Comparison of ENCODE assay signal across 33 cellular contexts in the genomic region with DNA sequence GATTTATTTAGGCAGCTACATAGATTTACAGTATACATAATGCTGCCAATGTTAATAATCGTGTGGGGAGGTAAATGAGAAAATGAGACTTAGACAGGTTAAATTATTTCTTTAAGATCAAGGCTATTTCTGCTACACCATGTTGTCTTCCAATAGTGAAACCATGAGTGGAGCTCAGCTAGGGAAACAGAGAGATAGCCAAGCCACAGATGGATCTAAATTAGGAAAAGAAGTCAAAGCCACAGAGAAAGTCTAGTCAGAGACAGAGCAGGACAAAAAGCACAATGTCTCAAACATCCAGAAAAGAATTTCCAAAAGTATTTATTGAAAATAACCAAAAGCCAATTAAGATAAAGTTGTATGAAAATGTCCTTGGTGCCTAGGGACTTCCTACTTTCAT.
"Had no signal": no experiment of that assay in that cellular context is flagged by ENCODE, and none has a peak within 500 bp of the region (broad histone marks: within the 10 kb centered on the region; RNA-seq: fewer than 3 reads in every experiment).

No MANE protein-coding gene starts in this region.

- H3K36me3 ChIP-seq: adrenal gland, brain microvascular endothelial cell, breast epithelium had no signal

- FAIRE-seq: astrocyte, colon, TTC549 had no signal

- H3K27ac ChIP-seq: adrenal gland, body of pancreas, brain microvascular endothelial cell, breast epithelium, VCaP had no signal

- H3K27me3 ChIP-seq: adrenal gland, body of pancreas, brain microvascular endothelial cell, breast epithelium had no signal

- DNase-seq: activated B cell treated with CpG ODN at 0.5 μM for 24 hours; activated CD4-positive, alpha-beta memory T cell treated with anti-CD3 and anti-CD28 coated beads for 36 hours; activated CD4-positive, alpha-beta T cell treated with anti-CD3 and anti-CD28 coated beads for 4 hours; activated CD4-positive, alpha-beta T cell treated with anti-CD3 and anti-CD28 coated beads, Interleukin-2, amount 10 ng/mL, durations not matched to agents 24 days and 14 days; activated CD4-positive, alpha-beta T cell treated with anti-CD3 and anti-CD28 coated beads, Interleukin-2, amount 50 U/mL, for 1 hour; activated CD4-positive, alpha-beta T cell treated with anti-CD3 and anti-CD28 coated beads, Interleukin-2, amount 50 U/mL, for 4 hours; activated CD4-positive, CD25-positive, alpha-beta regulatory T cell treated with anti-CD3 and anti-CD28 coated beads, Interleukin-2, amount 50 U/mL, for 72 hours; activated CD8-positive, alpha-beta memory T cell treated with anti-CD3 and anti-CD28 coated beads, Interleukin-2, amount 50 U/mL, for 4 hours; activated CD8-positive, alpha-beta T cell treated with anti-CD3 and anti-CD28 coated beads for 36 hours; activated effector memory CD4-positive, alpha-beta T cell treated with anti-CD3 and anti-CD28 coated beads, Interleukin-2, amount 50 U/mL, for 16 hours; activated gamma-delta T cell treated with Interleukin-2 at 50 U/mL for 16 hours; activated naive CD4-positive, alpha-beta T cell; activated naive CD4-positive, alpha-beta T cell treated with anti-CD3 and anti-CD28 coated beads for 36 hours; activated naive CD4-positive, alpha-beta T cell treated with anti-CD3 and anti-CD28 coated beads, Interleukin-2, amount 50 U/mL, for 16 hours; activated naive CD8-positive, alpha-beta T cell treated with anti-CD3 and anti-CD28 coated beads for 36 hours; activated T-cell treated with anti-CD3 and anti-CD28 coated beads for 4 hours; activated T-cell treated with anti-CD3 and anti-CD28 coated beads, Interleukin-2, amount 50 U/mL, for 1 hour; activated T-cell treated with anti-CD3 and anti-CD28 coated beads, Interleukin-2, amount 50 U/mL, for 4 hours; activated T-cell treated with anti-CD3 and anti-CD28 coated beads, Interleukin-2, amount 50 U/mL, for 72 hours; adrenal gland; amniotic stem cell; aorta; body of pancreas; brain microvascular endothelial cell; central memory CD4-positive, alpha-beta T cell; T-helper 9 cell had no signal

- H3K4me3 ChIP-seq: adrenal gland, body of pancreas, breast epithelium had no signal

- ATAC-seq: activated CD8-positive, alpha-beta T cell treated with anti-CD3 and anti-CD28 coated beads for 36 hours; activated naive CD4-positive, alpha-beta T cell treated with anti-CD3 and anti-CD28 coated beads, Interleukin-2, amount 50 U/mL, for 72 hours; activated T-cell treated with anti-CD3 and anti-CD28 coated beads, Interleukin-2, amount 50 U/mL, for 4 hours; activated T-cell treated with anti-CD3 and anti-CD28 coated beads, Interleukin-2, amount 50 U/mL, for 72 hours; activated T-helper 17 cell treated with anti-CD3 and anti-CD28 coated beads, Interleukin-2, amount 50 U/mL, for 72 hours; body of pancreas had no signal

- H3K4me1 ChIP-seq: adrenal gland, body of pancreas, breast epithelium had no signal

- H3K9me3 ChIP-seq: adrenal gland, breast epithelium had no signal
